ENCODE assay signal across 17 cellular contexts in the genomic region with DNA sequence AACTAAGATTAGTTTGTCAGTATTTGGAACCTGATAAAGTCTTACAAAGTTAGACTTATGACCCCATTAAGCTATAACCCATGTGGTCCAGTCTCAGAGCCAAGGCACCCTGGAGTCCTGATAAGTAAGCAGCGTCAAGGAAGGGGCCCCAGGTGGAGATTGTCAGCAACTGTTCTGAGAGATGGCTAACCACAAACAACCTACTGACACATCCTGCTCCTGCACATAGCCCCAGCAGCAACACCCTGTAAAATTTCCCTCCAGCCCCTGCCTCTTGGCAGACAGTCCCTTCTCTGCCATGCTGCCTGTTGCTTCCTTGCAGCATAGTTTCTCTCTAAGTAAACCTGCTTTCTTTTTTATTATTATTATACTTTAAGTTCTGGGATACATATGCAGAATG.
DNase-seq lines count a peak whose midpoint lies in the region; ATAC-seq and TF ChIP-seq lines count a peak whose summit lies in the region.
"Had no signal": no experiment of that assay in that cellular context is flagged by ENCODE, and none has a peak within 500 bp of the region (broad histone marks: within the 10 kb centered on the region; RNA-seq: fewer than 3 reads in every experiment).

No MANE protein-coding gene starts in this region.

- no peaks in the 10 kb centered on the region for H3K36me3 ChIP-seq in mucosa of descending colon (ENCODE audit: low read depth)

- peaks cover 25% of the 10 kb centered on the region for H3K4me1 Mint-ChIP-seq in activated T-helper 1 cell treated with anti-CD3 and anti-CD28 coated beads, Interleukin-12 subunit alpha, Interleukin-12 subunit beta, Interleukin-2, Interleukin-4 antibody, amounts not matched to agents 30 ng/mL and 10 ng/mL and 1 ng/mL, durations not matched to agents 14 hours and 24 hours and 36 hours (ENCODE audit: low read depth)
- H3K4me1 Mint-ChIP-seq: B cell; stimulated activated memory B cell treated with anti-CD40 and anti-IgM and Interleukin-4, amounts not matched to agents 10 μg/mL and 1 μg/mL and 100 μg/mL, for 72 hours had no signal

- H3K4me1 ChIP-seq in mucosa of descending colon (ENCODE audit: low read depth): no peaks in the 10 kb centered on the region

- intact Hi-C loops in activated T-helper 1 cell treated with anti-CD3 and anti-CD28 coated beads, Interleukin-12 subunit alpha, Interleukin-12 subunit beta, Interleukin-2, Interleukin-4 antibody, amounts not matched to agents 30 ng/mL and 10 ng/mL and 1 ng/mL, durations not matched to agents 14 hours and 24 hours and 36 hours (cut with micrococcal nuclease): no loop called here
- intact Hi-C loops in mucosa of descending colon (cut with DNase I, micrococcal nuclease): no loop called here

- H3K4me3 Mint-ChIP-seq in activated T-helper 1 cell treated with anti-CD3 and anti-CD28 coated beads, Interleukin-12 subunit alpha, Interleukin-12 subunit beta, Interleukin-2, Interleukin-4 antibody, amounts not matched to agents 30 ng/mL and 10 ng/mL and 1 ng/mL, durations not matched to agents 14 hours and 24 hours and 36 hours: no peak overlapping the region
- H3K4me3 Mint-ChIP-seq: activated T-cell treated with anti-CD3 and anti-CD28 coated beads, Interleukin-2, amount 50 U/mL, for 24 hours; B cell; brain; stimulated activated memory B cell treated with anti-CD40 and anti-IgM and Interleukin-4, amounts not matched to agents 10 μg/mL and 1 μg/mL and 100 μg/mL, for 72 hours had no signal

- H3K36me3 Mint-ChIP-seq in activated T-helper 1 cell treated with anti-CD3 and anti-CD28 coated beads, Interleukin-12 subunit alpha, Interleukin-12 subunit beta, Interleukin-2, Interleukin-4 antibody, amounts not matched to agents 30 ng/mL and 10 ng/mL and 1 ng/mL, durations not matched to agents 14 hours and 24 hours and 36 hours (ENCODE audit: low read depth): peaks cover 3% of the 10 kb centered on the region
- H3K36me3 Mint-ChIP-seq: brain; stimulated activated memory B cell treated with anti-CD40 and anti-IgM and Interleukin-4, amounts not matched to agents 10 μg/mL and 1 μg/mL and 100 μg/mL, for 72 hours had no signal

- H3K9me3 ChIP-seq in mucosa of descending colon: no peaks in the 10 kb centered on the region

- DNase-seq in Daoy (ENCODE audit: low read depth) (peak; percentile 7), NCI-H2029 treated with DMSO at 0.1 percent for 48 hours (lab: John Stamatoyannopoulos, UW) (no peak), mucosa of descending colon (no peak), nucleus accumbens (lab: John Stamatoyannopoulos, UW) (no peak)
- peak; percentile 19 for DNase-seq in activated T-helper 1 cell treated with anti-CD3 and anti-CD28 coated beads, Interleukin-12 subunit alpha, Interleukin-12 subunit beta, Interleukin-2, Interleukin-4 antibody, amounts not matched to agents 30 ng/mL and 10 ng/mL and 1 ng/mL, durations not matched to agents 14 hours and 24 hours and 36 hours (ENCODE audit: low spot score)
- DNase-seq: activated T-cell treated with anti-CD3 and anti-CD28 coated beads, Interleukin-2, amount 50 U/mL, for 24 hours; effector memory CD4-positive, alpha-beta T cell; foreskin melanocyte; NCI-H1105 treated with DMSO at 0.1 percent for 48 hours; NCI-H510A; posterior cingulate gyrus had no signal

- H3K4me3 ChIP-seq in mucosa of descending colon: no peak overlapping the region

- H3K9me3 Mint-ChIP-seq in activated T-helper 1 cell treated with anti-CD3 and anti-CD28 coated beads, Interleukin-12 subunit alpha, Interleukin-12 subunit beta, Interleukin-2, Interleukin-4 antibody, amounts not matched to agents 30 ng/mL and 10 ng/mL and 1 ng/mL, durations not matched to agents 14 hours and 24 hours and 36 hours: peaks cover 3% of the 10 kb centered on the region
- H3K9me3 Mint-ChIP-seq: activated T-cell treated with anti-CD3 and anti-CD28 coated beads, Interleukin-2, amount 50 U/mL, for 24 hours had no signal

- ATAC-seq in GM19035 (IDR thresholded peaks at IDR 0.05; ENCODE audit: unreplicated experiment) (peak; percentile 64), HG03097 (IDR thresholded peaks at IDR 0.05; ENCODE audit: low FRiP score, unreplicated experiment) (peak; percentile 85), mucosa of descending colon (no peak), HG03280 (IDR thresholded peaks at IDR 0.05; ENCODE audit: unreplicated experiment) (no peak)
- ATAC-seq: stimulated activated memory B cell treated with anti-CD40 and anti-IgM and Interleukin-4, amounts not matched to agents 10 μg/mL and 1 μg/mL and 100 μg/mL, for 72 hours had no signal

- H3K27ac Mint-ChIP-seq in activated T-helper 1 cell treated with anti-CD3 and anti-CD28 coated beads, Interleukin-12 subunit alpha, Interleukin-12 subunit beta, Interleukin-2, Interleukin-4 antibody, amounts not matched to agents 30 ng/mL and 10 ng/mL and 1 ng/mL, durations not matched to agents 14 hours and 24 hours and 36 hours: no peak overlapping the region
- H3K27ac Mint-ChIP-seq: activated T-cell treated with anti-CD3 and anti-CD28 coated beads, Interleukin-2, amount 50 U/mL, for 24 hours; B cell; stimulated activated memory B cell treated with anti-CD40 and anti-IgM and Interleukin-4, amounts not matched to agents 10 μg/mL and 1 μg/mL and 100 μg/mL, for 72 hours had no signal

- H3K27me3 Mint-ChIP-seq in activated T-helper 1 cell treated with anti-CD3 and anti-CD28 coated beads, Interleukin-12 subunit alpha, Interleukin-12 subunit beta, Interleukin-2, Interleukin-4 antibody, amounts not matched to agents 30 ng/mL and 10 ng/mL and 1 ng/mL, durations not matched to agents 14 hours and 24 hours and 36 hours (ENCODE audit: insufficient read depth): peaks cover 8% of the 10 kb centered on the region
- H3K27me3 Mint-ChIP-seq: stimulated activated memory B cell treated with anti-CD40 and anti-IgM and Interleukin-4, amounts not matched to agents 10 μg/mL and 1 μg/mL and 100 μg/mL, for 72 hours had no signal

- TF ChIP-seq CTCF in mucosa of descending colon (IDR thresholded peaks at IDR 0.05): no peak

Comparison
In these comparisons a context has a peak if more than half of its experiments do, and no peak if none do; other contexts are left out.
1. DNase-seq: peak in Daoy (single experiment) and activated T-helper 1 cell treated with anti-CD3 and anti-CD28 coated beads, Interleukin-12 subunit alpha, Interleukin-12 subunit beta, Interleukin-2, Interleukin-4 antibody, amounts not matched to agents 30 ng/mL and 10 ng/mL and 1 ng/mL, durations not matched to agents 14 hours and 24 hours and 36 hours (single experiment); none in NCI-H2029 treated with DMSO at 0.1 percent for 48 hours (single experiment), mucosa of descending colon (0 of 3) and nucleus accumbens (0 of 56).
2. ATAC-seq: peak in GM19035 (single experiment) and HG03097 (single experiment); none in mucosa of descending colon (single experiment) and HG03280 (single experiment).